In genomic region chr4:89767924-89768323, GRCh38 we compare ENCODE assay signal across 1 cellular context.
TF ChIP-seq lines count a peak whose summit lies in the region.

No MANE protein-coding gene starts in this region.

TF ChIP-seq in SK-N-SH, 30 proteins besides CTCF, POLR2A, EP300 and RAD21 (continued from another document):
- no peak for TF ChIP-seq ZBTB33 (IDR thresholded peaks at IDR 0.05; ENCODE audit: borderline replicate concordance, low read depth)
